In the genomic region with DNA sequence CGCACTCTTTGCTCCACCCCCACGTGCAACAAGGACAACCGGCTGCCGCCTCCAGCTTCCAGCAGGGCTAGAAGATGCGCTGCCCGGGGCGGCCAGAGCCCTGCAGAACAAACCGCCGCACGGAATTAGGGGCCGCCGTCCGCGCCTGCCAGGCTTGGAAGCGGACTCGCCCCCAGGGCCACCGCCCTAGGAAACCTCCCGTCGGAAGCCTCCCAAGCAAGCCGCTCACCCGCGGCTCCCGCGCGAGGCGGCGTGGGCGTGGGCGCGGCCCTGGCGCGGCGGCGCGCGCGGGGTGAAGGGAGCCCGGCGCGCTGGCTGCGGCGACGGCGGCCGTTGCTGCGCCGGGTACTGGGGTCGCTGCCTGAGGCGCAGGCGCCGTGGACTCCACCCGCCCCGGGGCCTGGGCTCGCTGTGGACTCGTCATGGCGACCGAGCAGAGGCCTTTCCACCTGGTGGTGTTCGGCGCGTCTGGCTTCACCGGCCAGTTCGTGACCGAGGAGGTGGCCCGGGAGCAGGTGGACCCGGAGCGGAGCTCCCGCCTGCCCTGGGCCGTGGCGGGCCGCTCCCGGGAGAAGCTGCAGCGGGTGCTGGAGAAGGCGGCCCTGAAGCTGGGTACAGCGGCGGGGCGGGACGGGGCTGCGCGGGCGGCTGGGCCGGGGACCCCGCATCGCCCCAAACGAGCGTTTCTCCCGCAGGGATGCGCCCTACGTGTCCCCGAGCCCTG, we compare ENCODE assay signal across 8 cellular contexts. TPM values are rescaled to one million over a fixed set of nuclear protein-coding genes. Genes with fewer than 3 reads are reported as not detected.
DNase-seq lines count a peak whose midpoint lies in the region; ATAC-seq and TF ChIP-seq lines count a peak whose summit lies in the region.

A gene with protein sequence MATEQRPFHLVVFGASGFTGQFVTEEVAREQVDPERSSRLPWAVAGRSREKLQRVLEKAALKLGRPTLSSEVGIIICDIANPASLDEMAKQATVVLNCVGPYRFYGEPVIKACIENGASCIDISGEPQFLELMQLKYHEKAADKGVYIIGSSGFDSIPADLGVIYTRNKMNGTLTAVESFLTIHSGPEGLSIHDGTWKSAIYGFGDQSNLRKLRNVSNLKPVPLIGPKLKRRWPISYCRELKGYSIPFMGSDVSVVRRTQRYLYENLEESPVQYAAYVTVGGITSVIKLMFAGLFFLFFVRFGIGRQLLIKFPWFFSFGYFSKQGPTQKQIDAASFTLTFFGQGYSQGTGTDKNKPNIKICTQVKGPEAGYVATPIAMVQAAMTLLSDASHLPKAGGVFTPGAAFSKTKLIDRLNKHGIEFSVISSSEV (plus strand): TSS at position 409 of the 724 bp plus-strand sequence. CDS start 14 bp downstream, at position 423.

- no TSS peak for BruUV-seq in Calu3 (replicated peaks; lab: Mats Ljungman, UMichigan)

- intact Hi-C loops in Calu3 (cut with micrococcal nuclease; ENCODE audit: unreplicated experiment) = no loop called here

- peaks cover 9% of the 10 kb centered on the region for H3K9me3 Mint-ChIP-seq in Calu3 (ENCODE audit: low read depth, unreplicated experiment)

- peaks cover 22% of the 10 kb centered on the region for H3K36me3 Mint-ChIP-seq in Calu3 (ENCODE audit: insufficient read depth, unreplicated experiment)

- peak within 1 kb of the TSS; percentile 89 for H3K4me3 ChIP-seq in OCI-LY3 (ENCODE audit: low read length)
- peak within 1 kb of the TSS; percentile 60 for H3K4me3 ChIP-seq in epithelial cell of esophagus (ENCODE audit: low read length)

- H3K4me1 ChIP-seq in OCI-LY3 (ENCODE audit: low read length) = peaks cover 9% of the 10 kb centered on the region

- peak within 1 kb of the TSS; percentile 86 for H3K9ac ChIP-seq in OCI-LY3 (ENCODE audit: low read length)

- H3K27me3 Mint-ChIP-seq in Calu3 (ENCODE audit: unreplicated experiment) = no peaks in the 10 kb centered on the region

- H3K27me3 ChIP-seq in OCI-LY3 (ENCODE audit: low read depth, low read length) = no peaks in the 10 kb centered on the region

- peak within 1 kb of the TSS; percentile 56 for H3K27ac Mint-ChIP-seq in Calu3 (ENCODE audit: unreplicated experiment)

- DNase-seq in Calu3 (peak; percentile 82), HT1080 (ENCODE audit: low read depth) (peak; percentile 58), epithelial cell of esophagus (ENCODE audit: low read depth) (peak; percentile 34), mucosa of gallbladder (ENCODE audit: low spot score) (peak; percentile 65)
- peak; percentile 91 for DNase-seq in activated CD8-positive, alpha-beta memory T cell treated with anti-CD3 and anti-CD28 coated beads, Interleukin-2, amount 50 U/mL, for 48 hours
- peak; percentile 81 for DNase-seq in stimulated activated CD8-positive, alpha-beta memory T cell treated with anti-CD3 and anti-CD28 coated beads, Interleukin-4, amount 100 ng/mL, for 48 hours

- peak within 1 kb of the TSS; percentile 87 for H3K4me2 ChIP-seq in OCI-LY3 (ENCODE audit: low read length)

- peaks cover 16% of the 10 kb centered on the region for H3K79me2 ChIP-seq in OCI-LY3 (ENCODE audit: low read length)

- H3K9me3 ChIP-seq in OCI-LY3 (ENCODE audit: insufficient read depth, low read length) = no peaks in the 10 kb centered on the region

- H3K4me1 Mint-ChIP-seq in Calu3 (ENCODE audit: low read depth, unreplicated experiment) = peaks cover 31% of the 10 kb centered on the region

- peak within 1 kb of the TSS; percentile 27; the same call in 1 of the 2 replicates for H3K27ac ChIP-seq in OCI-LY3 (ENCODE audit: low read length)

- peak; percentile 96 for ATAC-seq in GM21360 (IDR thresholded peaks at IDR 0.05; ENCODE audit: unreplicated experiment)

- H2AFZ ChIP-seq in OCI-LY3 (ENCODE audit: low read depth, low read length) = peak within 1 kb of the TSS; percentile 99

- CTCF ChIA-PET in Calu3 (lab: Charles Lee) = no interaction called here

- H4K20me1 ChIP-seq in OCI-LY3 (ENCODE audit: insufficient read depth, low read length) = no peaks in the 10 kb centered on the region

- H3K4me3 Mint-ChIP-seq in Calu3 (ENCODE audit: low read depth, unreplicated experiment) = peak within 1 kb of the TSS; percentile 77

- H3K36me3 ChIP-seq in OCI-LY3 (replicated peaks; ENCODE audit: low read depth, low read length) = peaks cover 19% of the 10 kb centered on the region

- TF ChIP-seq CTCF in Calu3 (IDR thresholded peaks at IDR 0.05; ENCODE audit: unreplicated experiment) = no peak
- no peak for TF ChIP-seq CTCF in OCI-LY3 (IDR thresholded peaks at IDR 0.05; ENCODE audit: low read depth, low read length)
- no peak for TF ChIP-seq CTCF in epithelial cell of esophagus (IDR thresholded peaks at IDR 0.05; ENCODE audit: insufficient read depth, low read depth, low read length, missing control alignments)

RNA-seq across cellular contexts. Expression of the gene that starts here (rescaled TPM):
- total RNA-seq in Calu3 (2022) (36.0 and 40.0 TPM in 2 replicates), mucosa of gallbladder (38.1 TPM)
- total RNA-seq in HT1080 (2014; rRNA removed; shearing (Covaris generic)) = 30.8 and 36.7 TPM in 2 replicates
- polyA plus RNA-seq in HT1080 (2015; cell fraction: cytosol; rRNA removed) = 28.4 and 29.0 TPM in 2 replicates
- polyA plus RNA-seq in HT1080 (2015; cell fraction: nucleus; rRNA removed) = 23.1 and 23.2 TPM in 2 replicates

Comparison
In these comparisons a context has a peak if more than half of its experiments do, and no peak if none do; other contexts are left out.
1. Peak in every context shown above with its lines: DNase-seq, ATAC-seq, H3K4me3 ChIP-seq and H3K27ac ChIP-seq.
2. DNase-seq: peak in every context shown above with its lines; median percentile 91 in activated CD8-positive, alpha-beta memory T cell treated with anti-CD3 and anti-CD28 coated beads, Interleukin-2, amount 50 U/mL, for 48 hours; 82 in Calu3; 81 in stimulated activated CD8-positive, alpha-beta memory T cell treated with anti-CD3 and anti-CD28 coated beads, Interleukin-4, amount 100 ng/mL, for 48 hours; 65 in mucosa of gallbladder; 58 in HT1080; 34 in epithelial cell of esophagus.